ENCODE assay signal across 37 cellular contexts in the genomic region with DNA sequence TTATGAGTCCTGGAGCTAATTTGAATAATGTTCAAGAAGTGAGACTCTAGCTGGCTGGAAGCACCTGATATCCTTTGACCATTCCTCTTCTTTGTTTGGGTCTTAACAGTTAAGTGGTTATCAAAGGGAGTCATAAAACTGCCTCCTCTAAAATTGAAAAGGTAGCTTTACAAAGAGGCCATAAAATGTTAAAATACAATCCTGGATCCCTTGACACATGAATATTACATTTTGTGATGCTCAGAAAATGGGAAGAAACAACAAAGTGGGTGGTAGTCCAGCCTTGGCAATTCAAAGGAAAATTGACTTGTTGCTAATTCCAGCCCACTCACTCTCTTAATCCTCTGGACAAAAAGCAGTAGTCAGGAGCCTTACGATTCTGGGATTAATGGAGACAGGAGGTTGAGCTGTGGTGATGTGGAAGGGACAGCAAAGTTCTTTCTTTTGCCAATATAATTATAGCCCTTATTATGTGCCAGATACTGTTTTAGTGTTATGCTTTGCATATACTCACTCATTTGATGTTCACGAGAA.
"Had no signal": no experiment of that assay in that cellular context is flagged by ENCODE, and none has a peak within 500 bp of the region (broad histone marks: within the 10 kb centered on the region; RNA-seq: fewer than 3 reads in every experiment).

No MANE protein-coding gene starts in this region.

- H3K27ac ChIP-seq: adrenal gland, Peyer's patch, SJSA1 had no signal

- H3K4me3 ChIP-seq: adrenal gland, Peyer's patch, SJSA1 had no signal

- H3K9me3 Mint-ChIP-seq: activated CD4-positive, alpha-beta memory T cell treated with anti-CD3 and anti-CD28 coated beads for 36 hours; activated CD4-positive, alpha-beta T cell treated with anti-CD3 and anti-CD28 coated beads, Interleukin-2, amount 10 ng/mL, durations not matched to agents 7 days and 5 days; activated naive CD4-positive, alpha-beta T cell treated with anti-CD3 and anti-CD28 coated beads for 36 hours; activated naive CD4-positive, alpha-beta T cell treated with anti-CD3 and anti-CD28 coated beads, Interleukin-2, amount 50 U/mL, for 72 hours; activated T-cell treated with anti-CD3 and anti-CD28 coated beads, Interleukin-2, amount 50 U/mL, for 4 hours; activated T-helper 1 cell treated with anti-CD3 and anti-CD28 coated beads, Interleukin-12 subunit alpha, Interleukin-12 subunit beta, Interleukin-2, Interleukin-4 antibody, amounts not matched to agents 30 ng/mL and 10 ng/mL and 1 ng/mL, durations not matched to agents 14 hours and 24 hours and 36 hours; brain; IgD-negative memory B cell; T-helper 1 cell treated with Interleukin-12 subunit alpha and Interleukin-12 subunit beta and Interleukin-4 antibody, amounts not matched to agents 30 μg/mL and 1 μg/mL, for 36 hours; T-helper 2 cell treated with Interferon-gamma antibody and Interleukin-4, amounts not matched to agents 5 μg/mL and 100 μg/mL, for 36 hours had no signal

- H3K36me3 Mint-ChIP-seq: activated CD4-positive, alpha-beta memory T cell treated with anti-CD3 and anti-CD28 coated beads for 36 hours; activated naive CD4-positive, alpha-beta T cell treated with anti-CD3 and anti-CD28 coated beads, Interleukin-2, amount 50 U/mL, for 72 hours; brain; IgD-negative memory B cell; WTC11 had no signal

- H3K4me1 ChIP-seq: adrenal gland, Peyer's patch, SJSA1 had no signal

- H3K4me3 Mint-ChIP-seq: activated CD4-positive, alpha-beta memory T cell treated with anti-CD3 and anti-CD28 coated beads for 36 hours; activated CD4-positive, alpha-beta T cell treated with anti-CD3 and anti-CD28 coated beads for 36 hours; activated CD4-positive, alpha-beta T cell treated with anti-CD3 and anti-CD28 coated beads, Interleukin-2, amount 10 ng/mL, durations not matched to agents 7 days and 5 days; activated naive CD4-positive, alpha-beta T cell treated with anti-CD3 and anti-CD28 coated beads for 36 hours; activated T-cell treated with anti-CD3 and anti-CD28 coated beads, Interleukin-2, amount 50 U/mL, for 4 hours; activated T-helper 1 cell treated with anti-CD3 and anti-CD28 coated beads, Interleukin-12 subunit alpha, Interleukin-12 subunit beta, Interleukin-2, Interleukin-4 antibody, amounts not matched to agents 30 ng/mL and 10 ng/mL and 1 ng/mL, durations not matched to agents 14 hours and 24 hours and 36 hours; brain; IgD-negative memory B cell; T-helper 1 cell treated with Interleukin-12 subunit alpha and Interleukin-12 subunit beta and Interleukin-4 antibody, amounts not matched to agents 30 μg/mL and 1 μg/mL, for 36 hours; T-helper 2 cell treated with Interferon-gamma antibody and Interleukin-4, amounts not matched to agents 5 μg/mL and 100 μg/mL, for 36 hours; WTC11 had no signal

- FAIRE-seq: bronchial epithelial cell had no signal

- H3K27ac Mint-ChIP-seq: activated CD4-positive, alpha-beta memory T cell treated with anti-CD3 and anti-CD28 coated beads for 36 hours; activated CD4-positive, alpha-beta T cell treated with anti-CD3 and anti-CD28 coated beads for 36 hours; activated CD4-positive, alpha-beta T cell treated with anti-CD3 and anti-CD28 coated beads, Interleukin-2, amount 10 ng/mL, durations not matched to agents 7 days and 5 days; activated naive CD4-positive, alpha-beta T cell treated with anti-CD3 and anti-CD28 coated beads for 36 hours; activated naive CD4-positive, alpha-beta T cell treated with anti-CD3 and anti-CD28 coated beads, Interleukin-2, amount 50 U/mL, for 72 hours; activated T-helper 1 cell treated with anti-CD3 and anti-CD28 coated beads, Interleukin-12 subunit alpha, Interleukin-12 subunit beta, Interleukin-2, Interleukin-4 antibody, amounts not matched to agents 30 ng/mL and 10 ng/mL and 1 ng/mL, durations not matched to agents 14 hours and 24 hours and 36 hours; brain; IgD-negative memory B cell; T-helper 1 cell treated with Interleukin-12 subunit alpha and Interleukin-12 subunit beta and Interleukin-4 antibody, amounts not matched to agents 30 μg/mL and 1 μg/mL, for 36 hours; T-helper 2 cell treated with Interferon-gamma antibody and Interleukin-4, amounts not matched to agents 5 μg/mL and 100 μg/mL, for 36 hours; WTC11 had no signal

- H3K36me3 ChIP-seq: adrenal gland, Peyer's patch, SJSA1 had no signal

- H3K9me3 ChIP-seq: adrenal gland, Peyer's patch, SJSA1, SK-N-SH had no signal

- H3K27me3 ChIP-seq: adrenal gland, Peyer's patch had no signal

- DNase-seq: activated CD4-positive, alpha-beta memory T cell treated with anti-CD3 and anti-CD28 coated beads for 36 hours; activated CD4-positive, alpha-beta T cell treated with anti-CD3 and anti-CD28 coated beads for 36 hours; activated CD4-positive, alpha-beta T cell treated with anti-CD3 and anti-CD28 coated beads, Interleukin-2, amount 10 ng/mL, durations not matched to agents 7 days and 5 days; activated CD8-positive, alpha-beta memory T cell treated with anti-CD3 and anti-CD28 coated beads, Interleukin-2, amount 50 U/mL, for 4 hours; activated gamma-delta T cell treated with Interleukin-2 at 50 U/mL for 16 hours; activated naive CD4-positive, alpha-beta T cell treated with anti-CD3 and anti-CD28 coated beads for 36 hours; activated T-cell treated with anti-CD3 and anti-CD28 coated beads for 4 hours; activated T-cell treated with anti-CD3 and anti-CD28 coated beads, Interleukin-2, amount 50 U/mL, for 4 hours; adrenal gland; anterior cingulate cortex; caudate nucleus; Karpas-422; KBM-7; NCI-H1048; NCI-H1105 treated with DMSO at 0.1 percent for 48 hours; NCI-H146; NCI-H187; NCI-H2029 treated with DMSO at 0.1 percent for 48 hours; NCI-H2107; NCI-H226; NCI-H446 treated with DMSO at 0.1 percent for 48 hours; NCI-H524; NK-92 treated with Interleukin-12 subunit alpha and Interleukin-12 subunit beta, amount 100 ng/mL, for 24 hours; PC-3; Peyer's patch; RPMI8226; SHP77 treated with DMSO at 0.1 percent for 48 hours; SK-N-SH had no signal

- H3K9ac ChIP-seq: SK-N-SH had no signal

- H3K4me1 Mint-ChIP-seq: activated CD4-positive, alpha-beta T cell treated with anti-CD3 and anti-CD28 coated beads for 36 hours; IgD-negative memory B cell had no signal
